In genomic region chr17:57255776-57256681, GRCh38 we compare ENCODE assay signal across 1 cellular context.
TF ChIP-seq lines count a peak whose summit lies in the region.

Gene MSI2, plus strand, starts transcription at chr17:57256523. Its CDS starts 220 bp downstream, at chr17:57256743.

TF ChIP-seq in IMR-90, 13 proteins besides CTCF, POLR2A, EP300 and RAD21:
- TF ChIP-seq BHLHE40 (IDR thresholded peaks at IDR 0.05; ENCODE audit: low read depth, low read length) = peak; percentile 60
- TF ChIP-seq FOS (IDR thresholded peaks at IDR 0.05; ENCODE audit: low read depth, low read length) = no peak
- no peak for TF ChIP-seq CEBPB (IDR thresholded peaks at IDR 0.05; ENCODE audit: low read depth, low read length)
- no peak for TF ChIP-seq ELK1 (IDR thresholded peaks at IDR 0.05; ENCODE audit: borderline replicate concordance, low read depth, low read length)
- no peak for TF ChIP-seq CHD1 (IDR thresholded peaks at IDR 0.05; ENCODE audit: low read depth, low read length)
- TF ChIP-seq MAZ (IDR thresholded peaks at IDR 0.05; ENCODE audit: borderline replicate concordance, low read depth, low read length) = peak; percentile 87; the same call in 1 of the 2 replicates
- TF ChIP-seq USF2 (IDR thresholded peaks at IDR 0.05; ENCODE audit: low read depth, low read length) = peak; percentile 70
- no peak for TF ChIP-seq RCOR1 (IDR thresholded peaks at IDR 0.05; ENCODE audit: insufficient replicate concordance, low read length)
- TF ChIP-seq MAFK (IDR thresholded peaks at IDR 0.05; ENCODE audit: low read depth, low read length) = no peak
- TF ChIP-seq RFX5 (IDR thresholded peaks at IDR 0.05; ENCODE audit: low read depth, low read length) = no peak
- 0 out of 2 replicates have a peak, but pooled peaks have one; percentile 34 for TF ChIP-seq MXI1 (IDR thresholded peaks at IDR 0.05; ENCODE audit: borderline replicate concordance, low read depth, low read length)
- TF ChIP-seq NFE2L2 (IDR thresholded peaks at IDR 0.05; ENCODE audit: low read depth, low read length) = no peak
- no peak for TF ChIP-seq SMC3 (IDR thresholded peaks at IDR 0.05; ENCODE audit: low read depth, low read length)
TF ChIP-seq in IMR-90: peak in this region for 4.
